ENCODE assay signal across 13 cellular contexts in genomic region chr10:71737356-71738172, GRCh38. TPM values are rescaled to one million over a fixed set of nuclear protein-coding genes. Genes with fewer than 3 reads are reported as not detected.
DNase-seq lines count a peak whose midpoint lies in the region; ATAC-seq lines count a peak whose summit lies in the region.
"Had no signal": no experiment of that assay in that cellular context is flagged by ENCODE, and none has a peak within 500 bp of the region (broad histone marks: within the 10 kb centered on the region; RNA-seq: fewer than 3 reads in every experiment).

No MANE protein-coding gene starts in this region.

- no peak overlapping the region for H3K4me3 ChIP-seq in esophagus (ENCODE audit: low read depth in 1 of 2, low read length in 2 of 2)
- H3K4me3 ChIP-seq: A549, SK-N-MC had no signal

- no peaks in the 10 kb centered on the region for H3K36me3 ChIP-seq in esophagus (ENCODE audit: control insufficient read depth in 2 of 2, insufficient read depth in 2 of 2, low read length in 1 of 2)

- no peaks in the 10 kb centered on the region for H3K27me3 ChIP-seq in esophagus (ENCODE audit: control insufficient read depth in 1 of 2, insufficient read depth in 2 of 2, low read length in 2 of 2)

- peaks cover 79% of the 10 kb centered on the region for H3K4me1 Mint-ChIP-seq in T-helper 17 cell
- peaks cover 97% of the 10 kb centered on the region for H3K4me1 Mint-ChIP-seq in stimulated activated effector memory CD8-positive, alpha-beta T cell treated with anti-CD3 and anti-CD28 coated beads, Interleukin-12 subunit alpha, Interleukin-12 subunit beta, amount 100 ng/mL, for 72 hours

- peak; percentile 56 to 63 for ATAC-seq in activated CD4-positive, CD25-positive, alpha-beta regulatory T cell treated with anti-CD3 and anti-CD28 coated beads, Interleukin-2, amount 50 U/mL, for 24 hours
- ATAC-seq in T-helper 17 cell (no peak), GM21737 (IDR thresholded peaks at IDR 0.05; ENCODE audit: unreplicated experiment) (no peak), GM21515 (IDR thresholded peaks at IDR 0.05; ENCODE audit: unreplicated experiment) (no peak)
- ATAC-seq in stimulated activated effector memory CD8-positive, alpha-beta T cell treated with anti-CD3 and anti-CD28 coated beads, Interleukin-12 subunit alpha, Interleukin-12 subunit beta, amount 100 ng/mL, for 72 hours: peak; percentile 38
- ATAC-seq: A549 had no signal

- H3K9me3 ChIP-seq in T-helper 17 cell (ENCODE audit: control insufficient read depth, low read length, poor library complexity, severe bottlenecking) (no peaks in the 10 kb centered on the region), esophagus (ENCODE audit: control insufficient read depth in 2 of 2, insufficient read depth in 1 of 2, low read depth in 1 of 2, low read length in 1 of 2) (no peaks in the 10 kb centered on the region)
- H3K9me3 ChIP-seq: A549 had no signal

- WGBS in esophagus, 2 donors: 60 to 65% methylated on average over 12 of the region's 12 CpGs

- peak overlapping the region; percentile 65 for H3K4me3 Mint-ChIP-seq in T-helper 17 cell
- H3K4me3 Mint-ChIP-seq in stimulated activated effector memory CD8-positive, alpha-beta T cell treated with anti-CD3 and anti-CD28 coated beads, Interleukin-12 subunit alpha, Interleukin-12 subunit beta, amount 100 ng/mL, for 72 hours: peak overlapping the region; percentile 61

- H3K27me3 Mint-ChIP-seq in T-helper 17 cell: no peaks in the 10 kb centered on the region

- peak overlapping the region; percentile 96 for H3K27ac Mint-ChIP-seq in T-helper 17 cell
- H3K27ac Mint-ChIP-seq in stimulated activated effector memory CD8-positive, alpha-beta T cell treated with anti-CD3 and anti-CD28 coated beads, Interleukin-12 subunit alpha, Interleukin-12 subunit beta, amount 100 ng/mL, for 72 hours: peak overlapping the region; percentile 93

- H3K9me3 Mint-ChIP-seq in stimulated activated effector memory CD8-positive, alpha-beta T cell treated with anti-CD3 and anti-CD28 coated beads, Interleukin-12 subunit alpha, Interleukin-12 subunit beta, amount 100 ng/mL, for 72 hours: no peaks in the 10 kb centered on the region

- DNase-seq in activated CD4-positive, CD25-positive, alpha-beta regulatory T cell treated with anti-CD3 and anti-CD28 coated beads, Interleukin-2, amount 50 U/mL, for 72 hours: no peak
- DNase-seq in T-helper 17 cell (no peak), NOMO-1 treated with DMSO at 0.1 percent for 48 hours (lab: John Stamatoyannopoulos, UW; ENCODE audit: unreplicated experiment) (no peak)
- no peak for DNase-seq in stimulated activated effector memory CD8-positive, alpha-beta T cell treated with anti-CD3 and anti-CD28 coated beads, Interleukin-12 subunit alpha, Interleukin-12 subunit beta, amount 100 ng/mL, for 72 hours (ENCODE audit: low spot score in 2 of 2)
- DNase-seq: IMR-90, NCI-H226 had no signal

- peak overlapping the region; percentile 85 to 86 for H3K27ac ChIP-seq in esophagus (ENCODE audit: low read depth in 2 of 2, low read length in 1 of 2)
- H3K27ac ChIP-seq: SK-N-MC had no signal

- peaks cover 3% of the 10 kb centered on the region for H3K36me3 Mint-ChIP-seq in T-helper 17 cell (ENCODE audit: low read depth)
- peaks cover 5% of the 10 kb centered on the region for H3K36me3 Mint-ChIP-seq in stimulated activated effector memory CD8-positive, alpha-beta T cell treated with anti-CD3 and anti-CD28 coated beads, Interleukin-12 subunit alpha, Interleukin-12 subunit beta, amount 100 ng/mL, for 72 hours

- H3K4me1 ChIP-seq in esophagus (ENCODE audit: control insufficient read depth in 2 of 2, insufficient read depth in 2 of 2, low read length in 1 of 2): peaks cover 11 to 60% of the 10 kb centered on the region in 2 donors
- H3K4me1 ChIP-seq: A549 had no signal

RNA-seq across cellular contexts. Expression of gene C10orf105, which starts 18.0 kb away (rescaled TPM):
- total RNA-seq in T-helper 17 cell: under 1 TPM; 0.31 to 0.37 TPM
- polyA plus RNA-seq in esophagus: under 1 TPM; 0.02 to 0.04 TPM
- total RNA-seq: renal cortical epithelial cell had no signal
- polyA plus RNA-seq: A549, IMR-90 had no signal

RNA-seq across cellular contexts. Expression of gene VSIR, which starts 35.8 kb away (rescaled TPM):
- total RNA-seq in T-helper 17 cell: 100 to 1,000 TPM; 119 to 124 TPM
- 10 to 100 TPM; 26.6 to 41.9 TPM for polyA plus RNA-seq in esophagus

Comparison
In these comparisons a context has a peak if more than half of its experiments do, and no peak if none do; other contexts are left out.
1. ATAC-seq: peak in activated CD4-positive, CD25-positive, alpha-beta regulatory T cell treated with anti-CD3 and anti-CD28 coated beads, Interleukin-2, amount 50 U/mL, for 24 hours (2 of 2) and stimulated activated effector memory CD8-positive, alpha-beta T cell treated with anti-CD3 and anti-CD28 coated beads, Interleukin-12 subunit alpha, Interleukin-12 subunit beta, amount 100 ng/mL, for 72 hours (single experiment); none in T-helper 17 cell (single experiment), GM21737 (single experiment) and GM21515 (single experiment).